Comparison of ENCODE assay signal across 1 cellular context in the genomic region with DNA sequence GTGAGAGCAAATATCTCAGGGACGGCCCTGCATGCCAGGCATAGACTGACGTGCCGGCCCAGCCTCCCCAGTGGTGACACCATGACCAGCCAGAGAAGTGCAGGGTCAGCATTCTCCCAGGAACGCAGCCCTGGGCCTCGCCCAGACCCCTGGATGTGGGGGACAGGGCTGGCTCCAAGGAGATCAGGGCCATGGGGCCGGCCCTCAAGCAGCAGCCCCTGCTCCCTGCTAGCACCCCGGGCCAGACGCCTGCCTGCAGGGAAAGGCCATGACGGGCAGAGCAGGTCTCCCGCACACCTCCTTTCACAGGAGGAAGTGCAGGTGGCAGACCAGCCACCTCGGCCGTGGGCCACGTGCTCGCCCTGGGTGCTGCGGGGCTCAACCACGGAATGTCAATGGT.
TF ChIP-seq lines count a peak whose summit lies in the region.

No MANE protein-coding gene starts in this region.

TF ChIP-seq in K562, 482 proteins besides CTCF, POLR2A, EP300 and RAD21:
- TF ChIP-seq HNRNPLL (IDR thresholded peaks at IDR 0.05; ENCODE audit: low read depth, low read length, poor library complexity, severe bottlenecking) (no peak), POLR2G (IDR thresholded peaks at IDR 0.05; ENCODE audit: low read depth, low read length) (peak; percentile 50; the same call in 1 of the 2 replicates), ZNF77 (CRISPR knock-in tag; IDR thresholded peaks at IDR 0.05) (no peak), ZNF316 (IDR thresholded peaks at IDR 0.05) (peak; percentile 57), MIER1 (IDR thresholded peaks at IDR 0.05; ENCODE audit: low read depth) (no peak), SMC3 (conservative IDR thresholded peaks at IDR 0.05; ENCODE audit: insufficient read depth, low read depth, low read length) (no peak), ZNF79 (CRISPR knock-in tag; IDR thresholded peaks at IDR 0.05; ENCODE audit: low read depth) (no peak), ZNF224 (CRISPR knock-in tag; IDR thresholded peaks at IDR 0.05) (no peak), DMBX1 (CRISPR knock-in tag; IDR thresholded peaks at IDR 0.05; ENCODE audit: borderline replicate concordance) (no peak), OTX1 (CRISPR knock-in tag; IDR thresholded peaks at IDR 0.05) (no peak)
- TF ChIP-seq, protein P1, sequence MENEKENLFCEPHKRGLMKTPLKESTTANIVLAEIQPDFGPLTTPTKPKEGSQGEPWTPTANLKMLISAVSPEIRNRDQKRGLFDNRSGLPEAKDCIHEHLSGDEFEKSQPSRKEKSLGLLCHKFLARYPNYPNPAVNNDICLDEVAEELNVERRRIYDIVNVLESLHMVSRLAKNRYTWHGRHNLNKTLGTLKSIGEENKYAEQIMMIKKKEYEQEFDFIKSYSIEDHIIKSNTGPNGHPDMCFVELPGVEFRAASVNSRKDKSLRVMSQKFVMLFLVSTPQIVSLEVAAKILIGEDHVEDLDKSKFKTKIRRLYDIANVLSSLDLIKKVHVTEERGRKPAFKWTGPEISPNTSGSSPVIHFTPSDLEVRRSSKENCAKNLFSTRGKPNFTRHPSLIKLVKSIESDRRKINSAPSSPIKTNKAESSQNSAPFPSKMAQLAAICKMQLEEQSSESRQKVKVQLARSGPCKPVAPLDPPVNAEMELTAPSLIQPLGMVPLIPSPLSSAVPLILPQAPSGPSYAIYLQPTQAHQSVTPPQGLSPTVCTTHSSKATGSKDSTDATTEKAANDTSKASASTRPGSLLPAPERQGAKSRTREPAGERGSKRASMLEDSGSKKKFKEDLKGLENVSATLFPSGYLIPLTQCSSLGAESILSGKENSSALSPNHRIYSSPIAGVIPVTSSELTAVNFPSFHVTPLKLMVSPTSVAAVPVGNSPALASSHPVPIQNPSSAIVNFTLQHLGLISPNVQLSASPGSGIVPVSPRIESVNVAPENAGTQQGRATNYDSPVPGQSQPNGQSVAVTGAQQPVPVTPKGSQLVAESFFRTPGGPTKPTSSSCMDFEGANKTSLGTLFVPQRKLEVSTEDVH (IDR thresholded peaks at IDR 0.05; ENCODE audit: low read depth, partially characterized antibody), result no peak
- TF ChIP-seq, protein P2, sequence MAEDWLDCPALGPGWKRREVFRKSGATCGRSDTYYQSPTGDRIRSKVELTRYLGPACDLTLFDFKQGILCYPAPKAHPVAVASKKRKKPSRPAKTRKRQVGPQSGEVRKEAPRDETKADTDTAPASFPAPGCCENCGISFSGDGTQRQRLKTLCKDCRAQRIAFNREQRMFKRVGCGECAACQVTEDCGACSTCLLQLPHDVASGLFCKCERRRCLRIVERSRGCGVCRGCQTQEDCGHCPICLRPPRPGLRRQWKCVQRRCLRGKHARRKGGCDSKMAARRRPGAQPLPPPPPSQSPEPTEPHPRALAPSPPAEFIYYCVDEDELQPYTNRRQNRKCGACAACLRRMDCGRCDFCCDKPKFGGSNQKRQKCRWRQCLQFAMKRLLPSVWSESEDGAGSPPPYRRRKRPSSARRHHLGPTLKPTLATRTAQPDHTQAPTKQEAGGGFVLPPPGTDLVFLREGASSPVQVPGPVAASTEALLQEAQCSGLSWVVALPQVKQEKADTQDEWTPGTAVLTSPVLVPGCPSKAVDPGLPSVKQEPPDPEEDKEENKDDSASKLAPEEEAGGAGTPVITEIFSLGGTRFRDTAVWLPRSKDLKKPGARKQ (CRISPR knock-in tag; IDR thresholded peaks at IDR 0.05), result no peak
- TF ChIP-seq, protein P3, sequence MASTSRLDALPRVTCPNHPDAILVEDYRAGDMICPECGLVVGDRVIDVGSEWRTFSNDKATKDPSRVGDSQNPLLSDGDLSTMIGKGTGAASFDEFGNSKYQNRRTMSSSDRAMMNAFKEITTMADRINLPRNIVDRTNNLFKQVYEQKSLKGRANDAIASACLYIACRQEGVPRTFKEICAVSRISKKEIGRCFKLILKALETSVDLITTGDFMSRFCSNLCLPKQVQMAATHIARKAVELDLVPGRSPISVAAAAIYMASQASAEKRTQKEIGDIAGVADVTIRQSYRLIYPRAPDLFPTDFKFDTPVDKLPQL (IDR thresholded peaks at IDR 0.05; ENCODE audit: extremely low read depth, insufficient read length), result no peak
- TF ChIP-seq, protein P4, sequence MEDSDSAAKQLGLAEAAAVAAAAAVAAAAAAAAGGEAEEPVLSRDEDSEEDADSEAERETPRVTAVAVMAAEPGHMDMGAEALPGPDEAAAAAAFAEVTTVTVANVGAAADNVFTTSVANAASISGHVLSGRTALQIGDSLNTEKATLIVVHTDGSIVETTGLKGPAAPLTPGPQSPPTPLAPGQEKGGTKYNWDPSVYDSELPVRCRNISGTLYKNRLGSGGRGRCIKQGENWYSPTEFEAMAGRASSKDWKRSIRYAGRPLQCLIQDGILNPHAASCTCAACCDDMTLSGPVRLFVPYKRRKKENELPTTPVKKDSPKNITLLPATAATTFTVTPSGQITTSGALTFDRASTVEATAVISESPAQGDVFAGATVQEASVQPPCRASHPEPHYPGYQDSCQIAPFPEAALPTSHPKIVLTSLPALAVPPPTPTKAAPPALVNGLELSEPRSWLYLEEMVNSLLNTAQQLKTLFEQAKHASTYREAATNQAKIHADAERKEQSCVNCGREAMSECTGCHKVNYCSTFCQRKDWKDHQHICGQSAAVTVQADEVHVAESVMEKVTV (CRISPR knock-in tag; IDR thresholded peaks at IDR 0.05), result no peak
- TF ChIP-seq, protein P5, sequence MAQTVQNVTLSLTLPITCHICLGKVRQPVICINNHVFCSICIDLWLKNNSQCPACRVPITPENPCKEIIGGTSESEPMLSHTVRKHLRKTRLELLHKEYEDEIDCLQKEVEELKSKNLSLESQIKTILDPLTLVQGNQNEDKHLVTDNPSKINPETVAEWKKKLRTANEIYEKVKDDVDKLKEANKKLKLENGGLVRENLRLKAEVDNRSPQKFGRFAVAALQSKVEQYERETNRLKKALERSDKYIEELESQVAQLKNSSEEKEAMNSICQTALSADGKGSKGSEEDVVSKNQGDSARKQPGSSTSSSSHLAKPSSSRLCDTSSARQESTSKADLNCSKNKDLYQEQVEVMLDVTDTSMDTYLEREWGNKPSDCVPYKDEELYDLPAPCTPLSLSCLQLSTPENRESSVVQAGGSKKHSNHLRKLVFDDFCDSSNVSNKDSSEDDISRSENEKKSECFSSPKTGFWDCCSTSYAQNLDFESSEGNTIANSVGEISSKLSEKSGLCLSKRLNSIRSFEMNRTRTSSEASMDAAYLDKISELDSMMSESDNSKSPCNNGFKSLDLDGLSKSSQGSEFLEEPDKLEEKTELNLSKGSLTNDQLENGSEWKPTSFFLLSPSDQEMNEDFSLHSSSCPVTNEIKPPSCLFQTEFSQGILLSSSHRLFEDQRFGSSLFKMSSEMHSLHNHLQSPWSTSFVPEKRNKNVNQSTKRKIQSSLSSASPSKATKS (CRISPR knock-in tag; IDR thresholded peaks at IDR 0.05), result no peak
